In the genomic region with DNA sequence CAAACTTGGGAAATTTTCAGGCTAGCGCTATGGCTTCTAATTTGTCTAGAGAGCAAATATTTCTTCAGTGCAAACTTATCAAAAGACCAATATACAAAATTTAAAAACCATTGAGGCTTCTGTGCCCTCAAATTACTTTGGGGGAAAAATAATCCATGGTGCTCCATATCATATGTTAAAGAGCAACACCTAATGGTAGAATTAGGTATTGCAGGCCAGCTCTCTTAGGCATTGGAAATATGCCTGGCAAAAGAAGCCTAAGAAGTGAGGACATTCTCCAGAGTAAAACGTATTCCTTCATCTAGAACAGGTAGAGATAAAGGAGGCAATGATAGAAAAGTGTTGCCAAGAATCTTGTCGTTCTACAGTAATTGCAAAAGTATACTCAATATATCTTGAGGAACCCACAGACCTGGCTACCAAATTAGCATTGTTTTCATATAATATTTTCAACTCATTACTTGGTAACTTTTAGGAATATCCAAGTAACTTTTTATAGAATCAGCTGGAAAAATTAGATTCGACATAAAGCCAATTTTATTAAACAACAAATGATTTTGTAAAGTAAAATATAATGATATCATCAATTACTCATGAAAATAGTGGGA, we compare ENCODE assay signal across 8 cellular contexts.
DNase-seq lines count a peak whose midpoint lies in the region; ATAC-seq, FAIRE-seq and TF ChIP-seq lines count a peak whose summit lies in the region.

No MANE protein-coding gene starts in this region.

- H3K36me3 Mint-ChIP-seq in astrocyte (ENCODE audit: low read depth, unreplicated experiment): no peaks in the 10 kb centered on the region
- no peaks in the 10 kb centered on the region for H3K36me3 Mint-ChIP-seq in stimulated activated effector memory CD8-positive, alpha-beta T cell treated with anti-CD3 and anti-CD28 coated beads, Interleukin-12 subunit alpha, Interleukin-12 subunit beta, amount 100 ng/mL, for 72 hours

- TF ChIP-seq CTCF in D721Med (IDR thresholded peaks at IDR 0.05; ENCODE audit: insufficient read depth, missing control alignments): peak; percentile 42
- peak; percentile 68 for TF ChIP-seq CTCF in astrocyte (IDR thresholded peaks at IDR 0.05; ENCODE audit: insufficient read depth, low read depth, low read length)

- no peaks in the 10 kb centered on the region for H4K20me1 ChIP-seq in astrocyte (ENCODE audit: insufficient read depth, low read length)

- H3K4me2 ChIP-seq in astrocyte (ENCODE audit: low read length) (no peak overlapping the region), mesenchymal stem cell (ENCODE audit: low read length, poor library complexity, severe bottlenecking) (no peak overlapping the region)

- H3K36me3 ChIP-seq in astrocyte (ENCODE audit: insufficient read depth, low read length): no peaks in the 10 kb centered on the region
- H3K36me3 ChIP-seq in mesenchymal stem cell (ENCODE audit: control insufficient read depth in 1 of 2, insufficient read depth in 2 of 2, low read depth in 1 of 2, low read length in 2 of 2): no peaks in the 10 kb centered on the region

- H3K27ac ChIP-seq in astrocyte (ENCODE audit: low read depth, low read length) (no peak overlapping the region), mesenchymal stem cell (ENCODE audit: low read length, poor library complexity, severe bottlenecking) (no peak overlapping the region)

- no peak for ATAC-seq in stimulated activated effector memory CD8-positive, alpha-beta T cell treated with anti-CD3 and anti-CD28 coated beads, Interleukin-12 subunit alpha, Interleukin-12 subunit beta, amount 100 ng/mL, for 72 hours
- ATAC-seq in GM21529 (IDR thresholded peaks at IDR 0.05; ENCODE audit: unreplicated experiment): no peak

- H3K4me1 ChIP-seq in astrocyte (ENCODE audit: insufficient read depth, low read length) (no peaks in the 10 kb centered on the region), mesenchymal stem cell (ENCODE audit: control insufficient read depth, insufficient read depth, low read depth, low read length) (no peaks in the 10 kb centered on the region)

- no peak overlapping the region for H2AK5ac ChIP-seq in mesenchymal stem cell (ENCODE audit: low read length, severe bottlenecking)

- H3K4me3 ChIP-seq in astrocyte (ENCODE audit: insufficient read depth, low read depth, low read length) (no peak overlapping the region), mesenchymal stem cell (ENCODE audit: insufficient read depth in 1 of 2, low read depth in 1 of 2, low read length in 2 of 2) (no peak overlapping the region)

- H3K27me3 ChIP-seq in astrocyte (ENCODE audit: insufficient read depth, low read length): no peaks in the 10 kb centered on the region
- H3K27me3 ChIP-seq in mesenchymal stem cell (ENCODE audit: control insufficient read depth in 1 of 2, insufficient read depth in 1 of 2, low read length in 2 of 2): no peaks in the 10 kb centered on the region

- H2AFZ ChIP-seq in astrocyte (ENCODE audit: low read depth, low read length) (no peak overlapping the region), mesenchymal stem cell (ENCODE audit: low read depth, low read length) (no peak overlapping the region)

- no peak overlapping the region for H3K4me3 Mint-ChIP-seq in astrocyte (ENCODE audit: unreplicated experiment)
- H3K4me3 Mint-ChIP-seq in stimulated activated effector memory CD8-positive, alpha-beta T cell treated with anti-CD3 and anti-CD28 coated beads, Interleukin-12 subunit alpha, Interleukin-12 subunit beta, amount 100 ng/mL, for 72 hours: no peak overlapping the region

- no peaks in the 10 kb centered on the region for H3K79me2 ChIP-seq in astrocyte (ENCODE audit: insufficient read depth, low read length)

- H2BK15ac ChIP-seq in mesenchymal stem cell (ENCODE audit: low read depth, poor library complexity, severe bottlenecking): no peak overlapping the region

- POLR2A ChIA-PET in HEK293T (lab: Yijun Ruan, JAX): no interaction called here

- peaks cover 7% of the 10 kb centered on the region for H3K27me3 Mint-ChIP-seq in astrocyte (ENCODE audit: low read depth, unreplicated experiment)

- 100% methylated on average over 1 of the region's 4 CpGs for WGBS in mesenchymal stem cell

- no peak overlapping the region for H3K18ac ChIP-seq in mesenchymal stem cell (ENCODE audit: low read depth in 1 of 2, low read length in 2 of 2)

- H3K9ac ChIP-seq in astrocyte (ENCODE audit: low read length): no peak overlapping the region
- H3K9ac ChIP-seq in mesenchymal stem cell (ENCODE audit: low read length): no peak overlapping the region

- no peak overlapping the region for H2BK120ac ChIP-seq in mesenchymal stem cell (ENCODE audit: low read depth, low read length)

- DNase-seq in D721Med (ENCODE audit: insufficient read length, low spot score): no peak
- peak; percentile 19 for DNase-seq in HEK293T (ENCODE audit: extremely low spot score)
- DNase-seq in astrocyte (ENCODE audit: low read depth): no peak
- DNase-seq in mesenchymal stem cell: peak; percentile 6
- DNase-seq in stimulated activated effector memory CD8-positive, alpha-beta T cell treated with anti-CD3 and anti-CD28 coated beads, Interleukin-12 subunit alpha, Interleukin-12 subunit beta, amount 100 ng/mL, for 72 hours (ENCODE audit: low spot score in 2 of 2): no peak
- no peak for DNase-seq in Ammon's horn (ENCODE audit: low spot score)
- no peak for DNase-seq in activated naive CD4-positive, alpha-beta T cell treated with anti-CD3 and anti-CD28 coated beads, Interleukin-2, amount 50 U/mL, for 16 hours

- H3K4me1 Mint-ChIP-seq in astrocyte (ENCODE audit: low read depth, unreplicated experiment): no peaks in the 10 kb centered on the region
- H3K4me1 Mint-ChIP-seq in stimulated activated effector memory CD8-positive, alpha-beta T cell treated with anti-CD3 and anti-CD28 coated beads, Interleukin-12 subunit alpha, Interleukin-12 subunit beta, amount 100 ng/mL, for 72 hours: no peaks in the 10 kb centered on the region

- H2BK5ac ChIP-seq in mesenchymal stem cell (ENCODE audit: low read depth, low read length, poor library complexity, severe bottlenecking): no peak overlapping the region

- CTCF ChIA-PET in HEK293T (lab: Yijun Ruan, JAX): no interaction called here

- no peaks in the 10 kb centered on the region for H3K9me3 ChIP-seq in astrocyte (ENCODE audit: insufficient read depth, low read depth, low read length)
- H3K9me3 ChIP-seq in mesenchymal stem cell (ENCODE audit: control insufficient read depth, low read length): no peaks in the 10 kb centered on the region

- FAIRE-seq in D721Med (lab: Jason Lieb, UNC) (no peak), astrocyte (lab: Jason Lieb, UNC) (no peak)

- no peaks in the 10 kb centered on the region for H3K79me1 ChIP-seq in mesenchymal stem cell (replicated peaks; ENCODE audit: low read length, poor library complexity, severe bottlenecking)

- no peak overlapping the region for H3K14ac ChIP-seq in mesenchymal stem cell (ENCODE audit: low read length in 2 of 2)

- no peaks in the 10 kb centered on the region for H3K9me3 Mint-ChIP-seq in astrocyte (ENCODE audit: unreplicated experiment)
- H3K9me3 Mint-ChIP-seq in stimulated activated effector memory CD8-positive, alpha-beta T cell treated with anti-CD3 and anti-CD28 coated beads, Interleukin-12 subunit alpha, Interleukin-12 subunit beta, amount 100 ng/mL, for 72 hours: peaks cover 5% of the 10 kb centered on the region

- H4K91ac ChIP-seq in mesenchymal stem cell (ENCODE audit: low read length): no peak overlapping the region

- H3K23ac ChIP-seq in mesenchymal stem cell (ENCODE audit: low read length in 2 of 2): no peak overlapping the region

- H4K8ac ChIP-seq in mesenchymal stem cell (ENCODE audit: low read length): no peak overlapping the region

- no peak overlapping the region for H2BK12ac ChIP-seq in mesenchymal stem cell (ENCODE audit: low read length in 2 of 2)

- H3K4ac ChIP-seq in mesenchymal stem cell (ENCODE audit: low read depth in 1 of 2, low read length in 2 of 2): no peak overlapping the region

- H3K27ac Mint-ChIP-seq in astrocyte (ENCODE audit: unreplicated experiment): no peak overlapping the region
- H3K27ac Mint-ChIP-seq in stimulated activated effector memory CD8-positive, alpha-beta T cell treated with anti-CD3 and anti-CD28 coated beads, Interleukin-12 subunit alpha, Interleukin-12 subunit beta, amount 100 ng/mL, for 72 hours: no peak overlapping the region

TF ChIP-seq in HEK293T, 16 proteins besides CTCF, POLR2A, EP300 and RAD21:
- TF ChIP-seq SP1 (IDR thresholded peaks at IDR 0.05) (no peak), SUZ12 (IDR thresholded peaks at IDR 0.05) (no peak), FOXM1 (IDR thresholded peaks at IDR 0.05; ENCODE audit: borderline replicate concordance) (no peak), L3MBTL2 (conservative IDR thresholded peaks at IDR 0.05) (no peak), HDGF (IDR thresholded peaks at IDR 0.05; ENCODE audit: borderline replicate concordance) (no peak), PKNOX1 (IDR thresholded peaks at IDR 0.05) (no peak), FOXA1 (IDR thresholded peaks at IDR 0.05) (no peak), ZNF384 (IDR thresholded peaks at IDR 0.05) (no peak), BHLHE40 (IDR thresholded peaks at IDR 0.05; ENCODE audit: borderline replicate concordance) (no peak), CTBP1 (IDR thresholded peaks at IDR 0.05; ENCODE audit: borderline replicate concordance) (no peak), FOXK2 (IDR thresholded peaks at IDR 0.05) (no peak)
TF ChIP-seq in HEK293T: peak in this region for 0.

Comparison
In these comparisons a context has a peak if more than half of its experiments do, and no peak if none do; other contexts are left out.
1. DNase-seq: peak in HEK293T (single experiment) and mesenchymal stem cell (single experiment); none in D721Med (single experiment), astrocyte (single experiment), stimulated activated effector memory CD8-positive, alpha-beta T cell treated with anti-CD3 and anti-CD28 coated beads, Interleukin-12 subunit alpha, Interleukin-12 subunit beta, amount 100 ng/mL, for 72 hours (0 of 2), Ammon's horn (single experiment) and activated naive CD4-positive, alpha-beta T cell treated with anti-CD3 and anti-CD28 coated beads, Interleukin-2, amount 50 U/mL, for 16 hours (single experiment).